ENCODE assay signal across 8 cellular contexts in the genomic region with DNA sequence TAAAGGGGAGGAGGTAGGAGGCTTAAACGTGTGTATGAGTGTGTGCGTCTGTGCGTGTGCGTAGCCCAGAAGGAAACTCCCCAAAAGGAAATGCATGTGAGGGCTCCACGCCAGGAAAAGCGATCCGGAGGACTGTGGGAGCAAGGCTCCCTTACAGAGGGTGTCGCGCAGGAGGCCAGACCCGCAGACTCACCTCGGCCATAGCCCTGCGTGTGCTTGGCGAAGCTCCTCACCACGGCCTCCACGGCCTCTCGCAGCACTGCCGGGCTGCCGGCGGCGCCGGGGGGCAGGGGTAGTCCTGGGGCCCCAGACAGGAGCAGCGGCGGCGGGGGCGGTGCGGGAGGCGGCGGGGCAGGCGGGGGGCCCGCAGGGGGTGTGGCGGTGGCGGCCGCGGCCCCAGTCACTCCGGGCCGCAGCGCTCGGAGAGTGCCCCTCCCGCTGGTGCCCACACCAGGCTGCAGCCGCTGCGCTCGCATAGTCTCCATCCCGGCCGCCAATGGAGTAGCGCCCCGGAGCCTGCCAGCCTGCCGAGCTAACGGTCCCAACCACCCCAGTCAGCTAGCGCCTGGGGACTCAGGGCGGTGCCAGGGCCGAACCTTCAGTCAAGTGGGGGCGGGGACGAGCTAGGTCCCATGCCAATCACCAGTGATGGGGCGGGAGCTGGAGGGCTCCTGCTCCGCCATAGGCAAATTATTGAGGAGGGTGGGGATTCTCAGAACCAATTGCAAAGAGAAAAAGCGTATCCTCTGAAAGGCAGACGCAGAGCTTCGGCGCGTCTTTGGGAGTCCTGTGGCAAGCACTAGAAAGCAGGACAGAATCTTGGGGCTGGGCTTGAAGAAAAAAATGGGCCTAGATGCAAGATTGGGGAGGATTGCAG. TPM values are rescaled to one million over a fixed set of nuclear protein-coding genes. Genes with fewer than 3 reads are reported as not detected.
DNase-seq lines count a peak whose midpoint lies in the region; ATAC-seq, FAIRE-seq and TF ChIP-seq lines count a peak whose summit lies in the region.

TSS of gene LIX1L (minus strand) at position 575 of the 877 bp plus-strand sequence. CDS start at position 485, 90 bp downstream.

- in situ Hi-C loops in mammary epithelial cell (cut with MboI; ENCODE audit: low sequenced_read_pairs in 2 of 2) = no loop called here

- H3K4me2 ChIP-seq in mammary epithelial cell (ENCODE audit: insufficient read depth, low read depth, low read length) = peak within 1 kb of the TSS; percentile 92

- peak within 1 kb of the TSS; percentile 85 for H3K4me3 ChIP-seq in ACC112 (ENCODE audit: low read depth, low read length)
- peak within 1 kb of the TSS; percentile 57 for H3K4me3 ChIP-seq in WERI-Rb-1 (ENCODE audit: low read depth, low read length)
- peak within 1 kb of the TSS; percentile 60 to 81 (median 71) for H3K4me3 ChIP-seq in mammary epithelial cell (replicated peaks in 1 of 3; ENCODE audit: insufficient read depth in 1 of 3, low read depth in 2 of 3, low read length in 3 of 3)
- H3K4me3 ChIP-seq in small intestine (ENCODE audit: low read depth in 1 of 2, low read length in 2 of 2) = peak within 1 kb of the TSS; percentile 60 to 67

- peaks cover 32% of the 10 kb centered on the region for H3K4me1 ChIP-seq in ACC112 (ENCODE audit: control insufficient read depth, insufficient read depth, low read length, unreplicated experiment)
- peaks cover 45% of the 10 kb centered on the region for H3K4me1 ChIP-seq in mammary epithelial cell (ENCODE audit: insufficient read depth, low read length)
- H3K4me1 ChIP-seq in small intestine (ENCODE audit: control insufficient read depth in 2 of 2, insufficient read depth in 1 of 2, low read depth in 1 of 2, low read length in 1 of 2) = peaks cover 0 to 13% of the 10 kb centered on the region in 2 donors

- peaks cover 41% of the 10 kb centered on the region for H3K79me2 ChIP-seq in ACC112 (ENCODE audit: control insufficient read depth, insufficient read depth, low read length, unreplicated experiment)
- peaks cover 41% of the 10 kb centered on the region for H3K79me2 ChIP-seq in mammary epithelial cell (ENCODE audit: insufficient read depth, low read length)

- H3K36me3 ChIP-seq in ACC112 (ENCODE audit: insufficient read depth, low read length) = no peaks in the 10 kb centered on the region
- H3K36me3 ChIP-seq in WERI-Rb-1 = no peaks in the 10 kb centered on the region; the same call in 1 of the 2 replicates
- H3K36me3 ChIP-seq in mammary epithelial cell (ENCODE audit: insufficient read depth, low read length) = no peaks in the 10 kb centered on the region
- H3K36me3 ChIP-seq in small intestine (ENCODE audit: control insufficient read depth in 2 of 2, insufficient read depth in 2 of 2, low read length in 2 of 2) = no peaks in the 10 kb centered on the region

- H3K27ac ChIP-seq in ACC112 (ENCODE audit: low read depth, low read length) (peak within 1 kb of the TSS; percentile 86), WERI-Rb-1 (peak within 1 kb of the TSS; percentile 69), mammary epithelial cell (ENCODE audit: insufficient read depth, low read depth, low read length) (peak within 1 kb of the TSS; percentile 62), small intestine (ENCODE audit: low read depth in 1 of 2, low read length in 1 of 2) (peak within 1 kb of the TSS in 1 of 2 donors; percentile 92)

- CTCF ChIA-PET in mammary epithelial cell (lab: Charles Lee; ENCODE audit: low non-redundant PET) = no interaction called here

- dilution Hi-C loops in mammary epithelial cell (cut with HindIII; ENCODE audit: low sequenced_read_pairs) = loop anchor here (5.0 kb wide), 1 partner anchor 40 kb away; the partner anchor contains the start of gene PEX11B

- H3K9me3 ChIP-seq in WERI-Rb-1 (ENCODE audit: severe bottlenecking) = no peaks in the 10 kb centered on the region
- H3K9me3 ChIP-seq in mammary epithelial cell (replicated peaks; ENCODE audit: insufficient read depth, low read length) = no peaks in the 10 kb centered on the region
- H3K9me3 ChIP-seq in small intestine (ENCODE audit: control insufficient read depth, low read depth) = no peaks in the 10 kb centered on the region

- ATAC-seq in GM18873 (IDR thresholded peaks at IDR 0.05; ENCODE audit: low FRiP score, unreplicated experiment) = peak; percentile 89
- ATAC-seq in HG03139 (IDR thresholded peaks at IDR 0.05; ENCODE audit: unreplicated experiment) = peak; percentile 78

- 1% methylated on average over 18 of the region's 60 CpGs for WGBS in mammary epithelial cell (ENCODE audit: low coverage, missing lambda C conversion rate)
- 0 to 1% (median 1%) methylated on average over 49 to 60 of the region's 60 CpGs for whole genome bisulfite sequencing in small intestine, 3 donors

- BruUV-seq in mammary epithelial cell (replicated peaks; lab: Mats Ljungman, UMichigan) = no TSS peak

- no peak for FAIRE-seq in small intestine (lab: Jason Lieb, UNC)

- H3K9ac ChIP-seq in mammary epithelial cell (ENCODE audit: insufficient read depth, low read length) = peak within 1 kb of the TSS; percentile 50

- intact Hi-C loops in mammary epithelial cell (cut with micrococcal nuclease) = loop anchor here (1.0 to 2.0 kb wide), 2 partner anchors 30 to 65 kb away; partner anchors contain the start of gene RBM8A

- DNase-seq in NCI-H2227 (lab: John Stamatoyannopoulos, UW; ENCODE audit: unreplicated experiment) = peak; percentile 98
- DNase-seq in WERI-Rb-1 = peak; percentile 100
- DNase-seq in mammary epithelial cell = peak; percentile 97
- DNase-seq in iPS-NIHi11 (ENCODE audit: low spot score) = peak; percentile 95
- DNase-seq in small intestine = peak; percentile 97

- H2AFZ ChIP-seq in ACC112 (ENCODE audit: low read length, unreplicated experiment) (peak within 1 kb of the TSS; percentile 63), mammary epithelial cell (ENCODE audit: low read depth, low read length) (peak within 1 kb of the TSS; percentile 94)

- TF ChIP-seq CTCF in WERI-Rb-1 (IDR thresholded peaks at IDR 0.05; ENCODE audit: low read depth, low read length) (0 out of 2 replicates have a peak, but pooled peaks have one; percentile 0), mammary epithelial cell (conservative IDR thresholded peaks at IDR 0.05 in 1 of 2, IDR thresholded peaks at IDR 0.05 in 1 of 2; ENCODE audit: extremely low read depth in 1 of 2, insufficient read depth in 1 of 2, low read depth in 1 of 2, low read length in 2 of 2) (no peak)

- no peaks in the 10 kb centered on the region for H4K20me1 ChIP-seq in mammary epithelial cell (ENCODE audit: insufficient read depth, low read length)

- H3K27me3 ChIP-seq in ACC112 (ENCODE audit: insufficient read depth, low read length) (no peaks in the 10 kb centered on the region), WERI-Rb-1 (ENCODE audit: insufficient read depth, low read depth, severe bottlenecking) (no peaks in the 10 kb centered on the region), mammary epithelial cell (ENCODE audit: insufficient read depth, low read length) (no peaks in the 10 kb centered on the region), small intestine (ENCODE audit: control insufficient read depth in 2 of 2, insufficient read depth in 2 of 2, low read length in 2 of 2) (no peaks in the 10 kb centered on the region)

RNA-seq across cellular contexts. Expression of gene LIX1L, which starts in this region (rescaled TPM):
- 10 to 100 TPM; 16.0 TPM for total RNA-seq in mammary epithelial cell
- polyA plus RNA-seq in mammary epithelial cell (22.8 TPM), small intestine (1 to 10 TPM in 2 of 3 donors, under 1 TPM in 1; 0.67 to 7.1 (median 3.2) TPM)
- polyA minus RNA-seq in mammary epithelial cell = 27.2 TPM
